Comparison of ENCODE assay signal across 1 cellular context in the genomic region with DNA sequence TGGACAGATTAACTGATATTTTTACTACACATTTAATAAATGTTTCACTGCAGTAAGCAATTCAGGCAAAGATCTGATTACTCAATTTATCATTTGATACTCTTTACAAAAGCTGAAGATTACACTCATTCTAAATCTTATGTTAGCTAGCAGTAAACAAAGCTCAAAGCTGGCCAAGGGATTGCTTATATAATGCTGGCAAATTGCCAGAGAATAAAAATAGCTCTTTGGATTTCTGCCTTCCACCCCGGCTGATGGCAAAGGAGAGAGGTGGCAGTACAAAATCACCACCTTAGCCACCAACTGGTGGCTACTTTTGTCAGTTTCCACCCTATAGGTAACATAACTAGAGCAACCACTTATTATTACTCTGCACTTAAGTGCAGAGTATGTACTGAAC.
TF ChIP-seq lines count a peak whose summit lies in the region.

No MANE protein-coding gene starts in this region.

TF ChIP-seq in GM23338, 12 proteins besides CTCF, POLR2A, EP300 and RAD21 (continued from another document):
- TF ChIP-seq, protein P1, sequence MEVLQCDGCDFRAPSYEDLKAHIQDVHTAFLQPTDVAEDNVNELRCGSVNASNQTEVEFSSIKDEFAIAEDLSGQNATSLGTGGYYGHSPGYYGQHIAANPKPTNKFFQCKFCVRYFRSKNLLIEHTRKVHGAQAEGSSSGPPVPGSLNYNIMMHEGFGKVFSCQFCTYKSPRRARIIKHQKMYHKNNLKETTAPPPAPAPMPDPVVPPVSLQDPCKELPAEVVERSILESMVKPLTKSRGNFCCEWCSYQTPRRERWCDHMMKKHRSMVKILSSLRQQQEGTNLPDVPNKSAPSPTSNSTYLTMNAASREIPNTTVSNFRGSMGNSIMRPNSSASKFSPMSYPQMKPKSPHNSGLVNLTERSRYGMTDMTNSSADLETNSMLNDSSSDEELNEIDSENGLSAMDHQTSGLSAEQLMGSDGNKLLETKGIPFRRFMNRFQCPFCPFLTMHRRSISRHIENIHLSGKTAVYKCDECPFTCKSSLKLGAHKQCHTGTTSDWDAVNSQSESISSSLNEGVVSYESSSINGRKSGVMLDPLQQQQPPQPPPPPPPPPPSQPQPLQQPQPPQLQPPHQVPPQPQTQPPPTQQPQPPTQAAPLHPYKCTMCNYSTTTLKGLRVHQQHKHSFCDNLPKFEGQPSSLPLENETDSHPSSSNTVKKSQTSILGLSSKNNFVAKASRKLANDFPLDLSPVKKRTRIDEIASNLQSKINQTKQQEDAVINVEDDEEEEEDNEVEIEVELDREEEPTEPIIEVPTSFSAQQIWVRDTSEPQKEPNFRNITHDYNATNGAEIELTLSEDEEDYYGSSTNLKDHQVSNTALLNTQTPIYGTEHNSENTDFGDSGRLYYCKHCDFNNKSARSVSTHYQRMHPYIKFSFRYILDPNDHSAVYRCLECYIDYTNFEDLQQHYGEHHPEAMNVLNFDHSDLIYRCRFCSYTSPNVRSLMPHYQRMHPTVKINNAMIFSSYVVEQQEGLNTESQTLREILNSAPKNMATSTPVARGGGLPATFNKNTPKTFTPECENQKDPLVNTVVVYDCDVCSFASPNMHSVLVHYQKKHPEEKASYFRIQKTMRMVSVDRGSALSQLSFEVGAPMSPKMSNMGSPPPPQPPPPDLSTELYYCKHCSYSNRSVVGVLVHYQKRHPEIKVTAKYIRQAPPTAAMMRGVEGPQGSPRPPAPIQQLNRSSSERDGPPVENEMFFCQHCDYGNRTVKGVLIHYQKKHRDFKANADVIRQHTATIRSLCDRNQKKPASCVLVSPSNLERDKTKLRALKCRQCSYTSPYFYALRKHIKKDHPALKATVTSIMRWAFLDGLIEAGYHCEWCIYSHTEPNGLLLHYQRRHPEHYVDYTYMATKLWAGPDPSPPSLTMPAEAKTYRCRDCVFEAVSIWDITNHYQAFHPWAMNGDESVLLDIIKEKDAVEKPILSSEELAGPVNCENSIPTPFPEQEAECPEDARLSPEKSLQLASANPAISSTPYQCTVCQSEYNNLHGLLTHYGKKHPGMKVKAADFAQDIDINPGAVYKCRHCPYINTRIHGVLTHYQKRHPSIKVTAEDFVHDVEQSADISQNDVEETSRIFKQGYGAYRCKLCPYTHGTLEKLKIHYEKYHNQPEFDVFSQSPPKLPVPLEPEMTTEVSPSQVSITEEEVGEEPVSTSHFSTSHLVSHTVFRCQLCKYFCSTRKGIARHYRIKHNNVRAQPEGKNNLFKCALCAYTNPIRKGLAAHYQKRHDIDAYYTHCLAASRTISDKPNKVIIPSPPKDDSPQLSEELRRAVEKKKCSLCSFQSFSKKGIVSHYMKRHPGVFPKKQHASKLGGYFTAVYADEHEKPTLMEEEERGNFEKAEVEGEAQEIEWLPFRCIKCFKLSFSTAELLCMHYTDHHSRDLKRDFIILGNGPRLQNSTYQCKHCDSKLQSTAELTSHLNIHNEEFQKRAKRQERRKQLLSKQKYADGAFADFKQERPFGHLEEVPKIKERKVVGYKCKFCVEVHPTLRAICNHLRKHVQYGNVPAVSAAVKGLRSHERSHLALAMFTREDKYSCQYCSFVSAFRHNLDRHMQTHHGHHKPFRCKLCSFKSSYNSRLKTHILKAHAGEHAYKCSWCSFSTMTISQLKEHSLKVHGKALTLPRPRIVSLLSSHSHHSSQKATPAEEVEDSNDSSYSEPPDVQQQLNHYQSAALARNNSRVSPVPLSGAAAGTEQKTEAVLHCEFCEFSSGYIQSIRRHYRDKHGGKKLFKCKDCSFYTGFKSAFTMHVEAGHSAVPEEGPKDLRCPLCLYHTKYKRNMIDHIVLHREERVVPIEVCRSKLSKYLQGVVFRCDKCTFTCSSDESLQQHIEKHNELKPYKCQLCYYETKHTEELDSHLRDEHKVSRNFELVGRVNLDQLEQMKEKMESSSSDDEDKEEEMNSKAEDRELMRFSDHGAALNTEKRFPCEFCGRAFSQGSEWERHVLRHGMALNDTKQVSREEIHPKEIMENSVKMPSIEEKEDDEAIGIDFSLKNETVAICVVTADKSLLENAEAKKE (CRISPR knock-in tag; IDR thresholded peaks at IDR 0.05), result no peak
- TF ChIP-seq JUNB (IDR thresholded peaks at IDR 0.05; ENCODE audit: unreplicated experiment), result no peak
